Comparison of ENCODE assay signal across 9 cellular contexts in genomic region chr19:41350735-41351338, GRCh38. TPM values are rescaled to one million over a fixed set of nuclear protein-coding genes. Genes with fewer than 3 reads are reported as not detected.
DNase-seq lines count a peak whose midpoint lies in the region; ATAC-seq and TF ChIP-seq lines count a peak whose summit lies in the region.
"Had no signal": no experiment of that assay in that cellular context is flagged by ENCODE, and none has a peak within 500 bp of the region (broad histone marks: within the 10 kb centered on the region; RNA-seq: fewer than 3 reads in every experiment).

No MANE protein-coding gene starts in this region.

- H3K4me1 Mint-ChIP-seq in neural progenitor cell: peaks cover 19% of the 10 kb centered on the region

- H2AFZ ChIP-seq in PC-3 (ENCODE audit: low read length): peak overlapping the region; percentile 69; the same call in 1 of the 2 replicates
- no peak overlapping the region for H2AFZ ChIP-seq in neural progenitor cell (replicated peaks)

- H3K79me2 ChIP-seq in PC-3 (ENCODE audit: low read length): peaks cover 40% of the 10 kb centered on the region
- no peaks in the 10 kb centered on the region for H3K79me2 ChIP-seq in neural progenitor cell (ENCODE audit: low read depth)

- POLR2A ChIA-PET in PC-3 (lab: Charles Lee; ENCODE audit: unreplicated experiment): interaction anchor here (0.6 kb wide), 1 partner anchor 45 kb away, joined by 3 read pairs; no protein-coding TSS in a partner anchor

- H4K20me1 ChIP-seq in PC-3 (ENCODE audit: low read length) (no peaks in the 10 kb centered on the region), neural progenitor cell (ENCODE audit: low read depth) (peaks cover 12% of the 10 kb centered on the region)

- CTCF ChIA-PET in PC-3 (lab: Charles Lee): no interaction called here

- no peak overlapping the region for H3K27ac Mint-ChIP-seq in neural progenitor cell

- H3K9me2 ChIP-seq in PC-3 (replicated peaks; ENCODE audit: low read length): no peaks in the 10 kb centered on the region

- H3K9ac ChIP-seq in PC-3 (ENCODE audit: low read length) (peak overlapping the region; percentile 74), neural progenitor cell (no peak overlapping the region)

- intact Hi-C loops in PC-3 (cut with micrococcal nuclease): loop anchor here (2.0 kb wide), 1 partner anchor 24 kb away; no protein-coding TSS in a partner anchor

- H3K4me3 ChIP-seq in PC-3 (ENCODE audit: low read length) (peak overlapping the region; percentile 86), epithelial cell of esophagus (ENCODE audit: low read length) (peak overlapping the region; percentile 75), neural progenitor cell (peak overlapping the region; percentile 67)

- H3K27me3 Mint-ChIP-seq in neural progenitor cell (ENCODE audit: insufficient read depth, low read depth): peaks cover 36% of the 10 kb centered on the region

- no peaks in the 10 kb centered on the region for H3F3A ChIP-seq in PC-3 (ENCODE audit: low read length, unreplicated experiment)
- peaks cover 13% of the 10 kb centered on the region for H3F3A ChIP-seq in neural progenitor cell (ENCODE audit: low read depth)

- peak overlapping the region; percentile 94 for H3K4me2 ChIP-seq in PC-3 (ENCODE audit: low read length)
- H3K4me2 ChIP-seq in neural progenitor cell: peak overlapping the region; percentile 86

- TF ChIP-seq CTCF in PC-3 (conservative IDR thresholded peaks at IDR 0.05; ENCODE audit: low read depth, low read length): no peak
- no peak for TF ChIP-seq CTCF in epithelial cell of esophagus (IDR thresholded peaks at IDR 0.05; ENCODE audit: insufficient read depth, low read depth, low read length, missing control alignments)
- no peak for TF ChIP-seq CTCF in neural progenitor cell (IDR thresholded peaks at IDR 0.05)

- no peak for ATAC-seq in PC-3
- no peak for ATAC-seq in GM18519 (IDR thresholded peaks at IDR 0.05; ENCODE audit: low FRiP score, unreplicated experiment)
- ATAC-seq in GM19035 (IDR thresholded peaks at IDR 0.05; ENCODE audit: unreplicated experiment): no peak

- peaks cover 1% of the 10 kb centered on the region for H3K36me3 Mint-ChIP-seq in neural progenitor cell

- H3K9me3 Mint-ChIP-seq in neural progenitor cell: no peaks in the 10 kb centered on the region

- no TSS peak for BruUV-seq in PC-3 (replicated peaks; lab: Mats Ljungman, UMichigan)

- no peaks in the 10 kb centered on the region for H3K27me3 ChIP-seq in PC-3 (ENCODE audit: low read length)
- peaks cover 53% of the 10 kb centered on the region for H3K27me3 ChIP-seq in neural progenitor cell

- H3K4me1 ChIP-seq in PC-3 (ENCODE audit: insufficient read depth, low read length) (0 out of 2 replicates have a peak, but pooled peaks cover 4% of the 10 kb centered on the region), neural progenitor cell (peaks cover 9% of the 10 kb centered on the region)

- H3K27ac ChIP-seq in PC-3 (ENCODE audit: low read length) (no peak overlapping the region), neural progenitor cell (no peak overlapping the region)
- H3K27ac ChIP-seq: 22Rv1 had no signal

- DNase-seq in DMS 273 (lab: John Stamatoyannopoulos, UW; ENCODE audit: unreplicated experiment): peak; percentile 52
- DNase-seq in DMS 273 treated with DMSO at 0.1 percent for 48 hours (lab: John Stamatoyannopoulos, UW): no peak
- no peak for DNase-seq in PC-3
- DNase-seq in epithelial cell of esophagus (ENCODE audit: low read depth): no peak
- DNase-seq in neural progenitor cell (ENCODE audit: low spot score): no peak
- DNase-seq in NCI-H2171 treated with DMSO at 0.1 percent for 48 hours (lab: John Stamatoyannopoulos, UW): no peak

- H3K36me3 ChIP-seq in PC-3 (ENCODE audit: low read depth, low read length): no peaks in the 10 kb centered on the region
- no peaks in the 10 kb centered on the region for H3K36me3 ChIP-seq in neural progenitor cell

- no peaks in the 10 kb centered on the region for H3K9me3 ChIP-seq in PC-3 (ENCODE audit: low read length)
- no peaks in the 10 kb centered on the region for H3K9me3 ChIP-seq in neural progenitor cell (ENCODE audit: low read depth)

- peak overlapping the region; percentile 75 for H3K4me3 Mint-ChIP-seq in neural progenitor cell

RNA-seq across cellular contexts. Expression of gene TGFB1, which starts 2.9 kb away (rescaled TPM):
- total RNA-seq in PC-3 (2014; rRNA removed) (16.4 and 23.4 TPM in 2 replicates), neural progenitor cell (ENCODE audit: low replicate concordance) (0.65 and 1.3 TPM in 2 replicates)

RNA-seq across cellular contexts. Expression of gene B9D2, which starts 13.1 kb away (rescaled TPM):
- total RNA-seq in PC-3 (2014; rRNA removed): 3.8 and 4.4 TPM in 2 replicates
- 2.5 and 5.5 TPM in 2 replicates for total RNA-seq in neural progenitor cell (ENCODE audit: low replicate concordance)

RNA-seq across cellular contexts. Expression of gene TMEM91, which starts 25.5 kb away (rescaled TPM):
- total RNA-seq in PC-3 (2014; rRNA removed) (2.4 and 3.6 TPM in 2 replicates), neural progenitor cell (ENCODE audit: low replicate concordance) (4.5 and 10.7 TPM in 2 replicates)

RNA-seq across cellular contexts. Expression of gene CCDC97, which starts 40.9 kb away (rescaled TPM):
- total RNA-seq in PC-3 (2014; rRNA removed): 18.3 and 18.4 TPM in 2 replicates
- 14.1 and 19.1 TPM in 2 replicates for total RNA-seq in neural progenitor cell (ENCODE audit: low replicate concordance)

RNA-seq across cellular contexts. Expression of gene EXOSC5, which starts 46.3 kb away (rescaled TPM):
- total RNA-seq in PC-3 (2014; rRNA removed): 40.8 and 41.5 TPM in 2 replicates
- 10.3 and 26.0 TPM in 2 replicates for total RNA-seq in neural progenitor cell (ENCODE audit: low replicate concordance)
